ENCODE assay signal across 21 cellular contexts in the genomic region with DNA sequence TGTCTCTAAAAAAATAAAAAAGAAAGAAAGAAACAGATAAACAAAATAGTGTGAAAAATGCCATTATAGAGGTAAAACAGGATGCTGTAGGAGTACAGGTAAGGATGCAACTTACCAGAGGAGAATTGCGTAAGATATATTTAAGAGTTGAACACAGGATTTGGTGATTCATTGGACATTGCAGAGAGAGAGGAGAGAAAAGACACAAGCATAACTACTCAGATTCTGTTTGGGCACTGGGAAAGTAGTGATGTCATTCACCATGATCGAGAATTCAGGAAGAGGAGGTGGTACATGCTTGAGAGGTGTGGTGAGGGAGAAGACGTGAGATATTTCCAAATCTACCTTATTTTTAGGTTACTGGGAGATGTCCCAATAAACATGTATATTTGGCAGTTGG.
DNase-seq lines count a peak whose midpoint lies in the region; ATAC-seq, FAIRE-seq and TF ChIP-seq lines count a peak whose summit lies in the region.
"Had no signal": no experiment of that assay in that cellular context is flagged by ENCODE, and none has a peak within 500 bp of the region (broad histone marks: within the 10 kb centered on the region; RNA-seq: fewer than 3 reads in every experiment).

No MANE protein-coding gene starts in this region.

- H2BK15ac ChIP-seq in IMR-90 (ENCODE audit: low read depth, low read length) (no peak overlapping the region), mesendoderm (replicated peaks; ENCODE audit: low read depth) (no peak overlapping the region)

- H3K14ac ChIP-seq in IMR-90 (replicated peaks; ENCODE audit: low read depth, low read length), result no peak overlapping the region

- no peak overlapping the region for H2AK9ac ChIP-seq in IMR-90 (replicated peaks; ENCODE audit: low read depth, low read length, poor library complexity)

- H2BK20ac ChIP-seq in IMR-90 (ENCODE audit: low read depth, low read length), result no peak overlapping the region

- H3K23ac ChIP-seq in IMR-90 (ENCODE audit: low read depth, low read length), result no peak overlapping the region
- H3K23ac ChIP-seq in mesendoderm (ENCODE audit: low read length), result no peak overlapping the region

- H3K27ac ChIP-seq in HEK293 (ENCODE audit: extremely low read depth, low read depth, low read length) (no peak overlapping the region), IMR-90 (ENCODE audit: insufficient read depth, low read length) (no peak overlapping the region), foreskin keratinocyte (no peak overlapping the region), mesendoderm (ENCODE audit: low read depth, low read length) (no peak overlapping the region)
- H3K27ac ChIP-seq: HL-60 had no signal

- no peak for TF ChIP-seq RAD21 in IMR-90 (IDR thresholded peaks at IDR 0.05; ENCODE audit: low read length)

- H3K4me3 ChIP-seq in HEK293 (ENCODE audit: low read depth, low read length) (no peak overlapping the region), IMR-90 (ENCODE audit: insufficient read depth, low read depth, low read length) (no peak overlapping the region), bronchial epithelial cell (ENCODE audit: low read depth, low read length) (no peak overlapping the region), mesendoderm (ENCODE audit: low read length) (no peak overlapping the region)
- H3K4me3 ChIP-seq: GM12878 had no signal

- CTCF ChIA-PET in HEK293 (lab: Yijun Ruan, JAX) (no interaction called here), IMR-90 (lab: Yijun Ruan, JAX) (no interaction called here)

- TF ChIP-seq POLR2A in IMR-90 (IDR thresholded peaks at IDR 0.05; ENCODE audit: low read depth, low read length), result no peak

- H3K79me1 ChIP-seq in IMR-90 (ENCODE audit: low read depth in 1 of 2, low read length in 2 of 2), result no peaks in the 10 kb centered on the region
- no peaks in the 10 kb centered on the region for H3K79me1 ChIP-seq in mesendoderm (ENCODE audit: low read length)

- peak; percentile 7 for FAIRE-seq in bronchial epithelial cell (lab: Jason Lieb, UNC)
- FAIRE-seq: GM12878, HTR-8/SVneo had no signal

- no CpG with 5 or more reads among the region's 3 CpGs for WGBS in IMR-90 (ENCODE audit: extremely low coverage in 2 of 2, insufficient read length in 1 of 2), 2 experiments
- WGBS in mesendoderm (ENCODE audit: extremely low coverage, insufficient coverage, low lambda C conversion rate), result no CpG with 5 or more reads among the region's 3 CpGs

- no peak overlapping the region for H2AK5ac ChIP-seq in IMR-90 (ENCODE audit: low read depth, low read length)
- H2AK5ac ChIP-seq in mesendoderm (ENCODE audit: low read length), result no peak overlapping the region

- H2AFZ ChIP-seq in IMR-90 (replicated peaks; ENCODE audit: low read length, poor library complexity), result no peak overlapping the region

- no TSS peak for BruUV-seq in IMR-90 (replicated peaks; lab: Mats Ljungman, UMichigan)

- POLR2A ChIA-PET in HEK293 (lab: Yijun Ruan, JAX), result no interaction called here
- POLR2A ChIA-PET in IMR-90 (lab: Charles Lee; ENCODE audit: unreplicated experiment), result no interaction called here

- H3K9me1 ChIP-seq in IMR-90 (ENCODE audit: insufficient read depth, low read length), result no peaks in the 10 kb centered on the region

- intact Hi-C loops in IMR-90 (cut with micrococcal nuclease), result no loop called here

- H3K56ac ChIP-seq in IMR-90 (ENCODE audit: extremely low read depth, insufficient read depth, low read length) (no peak overlapping the region), mesendoderm (ENCODE audit: low read length) (no peak overlapping the region)

- H3K27me3 ChIP-seq in IMR-90 (ENCODE audit: control insufficient read depth, insufficient read depth, low read length) (no peaks in the 10 kb centered on the region), bronchial epithelial cell (ENCODE audit: control insufficient read depth, insufficient read depth, low read length) (no peaks in the 10 kb centered on the region), foreskin keratinocyte (no peaks in the 10 kb centered on the region), mesendoderm (ENCODE audit: insufficient read depth, low read length, poor library complexity) (no peaks in the 10 kb centered on the region)
- H3K27me3 ChIP-seq: BE2C had no signal

- TF ChIP-seq CTCF in HEK293 (tag by site-specific recombination; IDR thresholded peaks at IDR 0.05), result no peak
- no peak for TF ChIP-seq CTCF in IMR-90 (conservative IDR thresholded peaks at IDR 0.05; ENCODE audit: low read depth, low read length)
- no peak for TF ChIP-seq CTCF in bronchial epithelial cell (IDR thresholded peaks at IDR 0.05; ENCODE audit: insufficient read depth, low read length, severe bottlenecking)
- no peak for TF ChIP-seq CTCF in foreskin keratinocyte (conservative IDR thresholded peaks at IDR 0.05)

- H3K79me2 ChIP-seq in mesendoderm (ENCODE audit: control insufficient read depth, insufficient read depth, low read length), result no peaks in the 10 kb centered on the region

- ATAC-seq in IMR-90 (ENCODE audit: low read depth) (no peak), foreskin keratinocyte (peak; percentile 53)
- ATAC-seq: GM12878 had no signal

- H4K5ac ChIP-seq in IMR-90 (ENCODE audit: low read depth, low read length), result no peak overlapping the region
- no peak overlapping the region for H4K5ac ChIP-seq in mesendoderm (ENCODE audit: low read length)

- H3K4me2 ChIP-seq in IMR-90 (ENCODE audit: low read depth, low read length) (no peak overlapping the region), mesendoderm (ENCODE audit: low read length) (no peak overlapping the region)

- no peak overlapping the region for H3K4ac ChIP-seq in IMR-90 (ENCODE audit: low read depth, low read length)
- H3K4ac ChIP-seq in mesendoderm (ENCODE audit: low read depth, low read length), result no peak overlapping the region

- H3K36me3 ChIP-seq in HEK293 (ENCODE audit: control insufficient read depth in 2 of 2, insufficient read depth in 1 of 2, low read length in 2 of 2) (no peaks in the 10 kb centered on the region), IMR-90 (ENCODE audit: control insufficient read depth, insufficient read depth, low read length) (no peaks in the 10 kb centered on the region), bronchial epithelial cell (ENCODE audit: control insufficient read depth, insufficient read depth, low read length) (no peaks in the 10 kb centered on the region), mesendoderm (ENCODE audit: control insufficient read depth, insufficient read depth, low read length) (no peaks in the 10 kb centered on the region)
- H3K36me3 ChIP-seq: BE2C had no signal

- H3K4me1 ChIP-seq in HEK293 (ENCODE audit: control insufficient read depth, insufficient read depth, low read length), result no peaks in the 10 kb centered on the region
- H3K4me1 ChIP-seq in IMR-90 (ENCODE audit: control insufficient read depth, insufficient read depth, low read length), result no peaks in the 10 kb centered on the region
- H3K4me1 ChIP-seq in foreskin keratinocyte, result no peaks in the 10 kb centered on the region
- no peaks in the 10 kb centered on the region for H3K4me1 ChIP-seq in mesendoderm (ENCODE audit: control insufficient read depth, low read depth, low read length)
- H3K4me1 ChIP-seq: BE2C had no signal

- no peaks in the 10 kb centered on the region for H3K9me3 ChIP-seq in HEK293 (ENCODE audit: control insufficient read depth, insufficient read depth, low read depth, low read length)
- no peaks in the 10 kb centered on the region for H3K9me3 ChIP-seq in IMR-90 (ENCODE audit: control insufficient read depth, insufficient read depth, low read length)
- H3K9me3 ChIP-seq: BE2C had no signal

- H2BK120ac ChIP-seq in IMR-90 (ENCODE audit: low read depth, low read length) (no peak overlapping the region), mesendoderm (ENCODE audit: low read depth, low read length) (no peak overlapping the region)

- no peaks in the 10 kb centered on the region for H4K20me1 ChIP-seq in IMR-90 (ENCODE audit: insufficient read depth, low read length)

- no peak overlapping the region for H4K8ac ChIP-seq in IMR-90 (ENCODE audit: low read depth in 2 of 2, low read length in 2 of 2)
- no peak overlapping the region for H4K8ac ChIP-seq in mesendoderm (ENCODE audit: low read depth, low read length)

- in situ Hi-C loops in IMR-90 (cut with MboI; ENCODE audit: low sequenced_read_pairs), result no loop called here

- DNase-seq in IMR-90 (no peak), bronchial epithelial cell (ENCODE audit: low read depth) (peak; percentile 87), foreskin keratinocyte (peak; percentile 31 to 46), mesendoderm (no peak)
- no peak for DNase-seq in activated CD4-positive, alpha-beta T cell treated with anti-CD3 and anti-CD28 coated beads, Interleukin-2, amount 50 U/mL, for 4 hours
- DNase-seq: ACHN; BE2C; C1 segment of cervical spinal cord; CD4-positive, CD25-positive, alpha-beta regulatory T cell; CD8-positive, alpha-beta memory T cell; COR-L47; DMS 273 treated with DMSO at 0.1 percent for 48 hours; DMS53; DND-41; EL; GOT3; H9 had no signal

- no peak overlapping the region for H3K9ac ChIP-seq in IMR-90 (ENCODE audit: low read depth, low read length)
- no peak overlapping the region for H3K9ac ChIP-seq in mesendoderm (ENCODE audit: low read length)

- dilution Hi-C loops in IMR-90 (cut with HindIII; ENCODE audit: low sequenced_read_pairs, unreplicated experiment), result no loop called here

- H3K18ac ChIP-seq in IMR-90 (ENCODE audit: low read depth, low read length) (no peak overlapping the region), mesendoderm (ENCODE audit: low read length) (no peak overlapping the region)

- no peak overlapping the region for H4K91ac ChIP-seq in IMR-90 (ENCODE audit: insufficient read depth, low read depth, low read length)

- H2BK5ac ChIP-seq in IMR-90 (ENCODE audit: low read depth, low read length, poor library complexity, severe bottlenecking) (no peak overlapping the region), mesendoderm (ENCODE audit: low read length) (no peak overlapping the region)

TF ChIP-seq in IMR-90, 13 proteins besides CTCF, POLR2A, EP300 and RAD21:
- TF ChIP-seq CEBPB (IDR thresholded peaks at IDR 0.05; ENCODE audit: low read depth, low read length) (peak; percentile 64), RCOR1 (IDR thresholded peaks at IDR 0.05; ENCODE audit: insufficient replicate concordance, low read length) (no peak)
TF ChIP-seq in IMR-90: peak in this region for 1.

Comparison
In these comparisons a context has a peak if more than half of its experiments do, and no peak if none do; other contexts are left out.
1. DNase-seq: peak in bronchial epithelial cell (single experiment) and foreskin keratinocyte (2 of 2); none in IMR-90 (single experiment), activated CD4-positive, alpha-beta T cell treated with anti-CD3 and anti-CD28 coated beads, Interleukin-2, amount 50 U/mL, for 4 hours (0 of 2) and mesendoderm (single experiment).